Comparison of ENCODE assay signal across 8 cellular contexts in genomic region chr13:19601749-19602725, GRCh38. TPM values are rescaled to one million over a fixed set of nuclear protein-coding genes. Genes with fewer than 3 reads are reported as not detected.
DNase-seq lines count a peak whose midpoint lies in the region; ATAC-seq and TF ChIP-seq lines count a peak whose summit lies in the region.

No MANE protein-coding gene starts in this region.

- no peak overlapping the region for H3K27ac ChIP-seq in breast epithelium

- no peaks in the 10 kb centered on the region for H3K27me3 ChIP-seq in breast epithelium

- peaks cover 0 to 8% of the 10 kb centered on the region in 2 donors for H3K9me3 ChIP-seq in breast epithelium

- H3K36me3 ChIP-seq in breast epithelium = no peaks in the 10 kb centered on the region

- CTCF ChIA-PET in GM10248 (lab: Yijun Ruan, JAX) = interaction anchor here (0.7 to 2.4 kb wide), 5 partner anchors 9 to 37 kb away, joined by 3 to 11 read pairs (median 5); no protein-coding TSS in a partner anchor

- DNase-seq in GM10248 (ENCODE audit: extremely low spot score) (peak; percentile 78), GM20000 (ENCODE audit: low spot score) (peak; percentile 89), SK-N-DZ (ENCODE audit: low spot score) (peak; percentile 70), breast epithelium (ENCODE audit: low spot score in 2 of 2) (no peak), left colon (peak in 1 of 2 donors; percentile 50)
- peak; percentile 26 for DNase-seq in stimulated activated CD8-positive, alpha-beta memory T cell treated with anti-CD3 and anti-CD28 coated beads, Interleukin-4, amount 100 ng/mL, for 24 hours (ENCODE audit: low read depth)
- DNase-seq in effector CD4-positive, alpha-beta T cell = no peak

- ATAC-seq in HG03565 (IDR thresholded peaks at IDR 0.05; ENCODE audit: unreplicated experiment) (peak; percentile 91), left colon (peak; percentile 87)

- TF ChIP-seq CTCF in GM10248 (IDR thresholded peaks at IDR 0.05; ENCODE audit: control extremely low read depth, extremely low read depth, low read depth, missing control alignments) (peak; percentile 29), GM20000 (IDR thresholded peaks at IDR 0.05; ENCODE audit: extremely low read depth, missing control alignments) (no peak), breast epithelium (IDR thresholded peaks at IDR 0.05) (no peak)

- TF ChIP-seq POLR2A in breast epithelium (IDR thresholded peaks at IDR 0.05) = no peak

- no peaks in the 10 kb centered on the region for H3K4me1 ChIP-seq in breast epithelium

- H3K4me3 ChIP-seq in breast epithelium = peak overlapping the region; percentile 51 to 76 (median 61)

- POLR2A ChIA-PET in GM10248 (lab: Yijun Ruan, JAX) = no interaction called here

- intact Hi-C loops in breast epithelium (cut with DNase I; ENCODE audit: low total_unique reads) (no loop called here), left colon (cut with DNase I, micrococcal nuclease) (no loop called here)

RNA-seq across cellular contexts. Expression of gene MPHOSPH8, which starts 31.4 kb away (rescaled TPM):
- polyA plus RNA-seq in SK-N-DZ (2014; cell fraction: cytosol; rRNA removed) = 32.5 and 34.8 TPM in 2 replicates
- polyA plus RNA-seq in SK-N-DZ (2014; cell fraction: nucleus; rRNA removed) = 80.1 and 95.3 TPM in 2 replicates
- total RNA-seq in breast epithelium (10 to 100 TPM; 39.2 to 53.3 (median 44.9) TPM), left colon (10 to 100 TPM; 25.3 to 27.9 TPM)

RNA-seq across cellular contexts. Expression of gene TPTE2, which starts 40.7 kb away (rescaled TPM):
- not detected in 2 replicates for polyA plus RNA-seq in SK-N-DZ (2014; cell fraction: cytosol; rRNA removed)
- polyA plus RNA-seq in SK-N-DZ (2014; cell fraction: nucleus; rRNA removed) = not detected in 2 replicates
- total RNA-seq in breast epithelium = under 1 TPM in 2 of 3 donors, not detected in 1; 0.29 to 0.33 TPM
- total RNA-seq in left colon = not detected

Comparison
In these comparisons a context has a peak if more than half of its experiments do, and no peak if none do; other contexts are left out.
1. DNase-seq: peak in GM10248 (single experiment), GM20000 (single experiment), SK-N-DZ (single experiment) and stimulated activated CD8-positive, alpha-beta memory T cell treated with anti-CD3 and anti-CD28 coated beads, Interleukin-4, amount 100 ng/mL, for 24 hours (single experiment); none in breast epithelium (0 of 2) and effector CD4-positive, alpha-beta T cell (single experiment).